ENCODE assay signal across 15 cellular contexts in the genomic region with DNA sequence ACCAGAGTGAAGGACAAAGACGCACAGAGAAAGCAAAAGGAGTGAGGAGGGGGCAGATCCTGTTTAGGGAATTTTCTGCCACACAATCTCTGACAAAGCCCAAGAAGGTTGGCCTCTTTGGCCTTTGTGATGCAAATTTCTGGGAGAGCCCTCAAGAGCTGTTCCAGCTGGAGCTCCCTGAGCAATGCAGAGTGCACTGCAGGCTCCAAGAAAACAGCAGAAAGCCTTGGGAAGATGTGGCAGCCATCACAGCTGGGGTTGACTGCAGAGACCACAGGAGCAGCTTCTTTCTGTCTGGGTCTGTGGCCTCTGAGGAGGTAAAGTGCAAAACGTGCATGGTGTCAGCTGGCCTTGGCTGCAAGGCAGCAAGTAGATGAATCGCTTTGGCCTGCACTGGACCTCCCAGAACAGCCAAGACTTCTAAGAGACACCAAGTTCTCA.
DNase-seq lines count a peak whose midpoint lies in the region; ATAC-seq and TF ChIP-seq lines count a peak whose summit lies in the region.
"Had no signal": no experiment of that assay in that cellular context is flagged by ENCODE, and none has a peak within 500 bp of the region (broad histone marks: within the 10 kb centered on the region; RNA-seq: fewer than 3 reads in every experiment).

No MANE protein-coding gene starts in this region.

- H3K27ac ChIP-seq in iPS DF 6.9 (ENCODE audit: low read length) = peak overlapping the region; percentile 58
- H3K27ac ChIP-seq in neutrophil = peak overlapping the region; percentile 55
- H3K27ac ChIP-seq: RWPE1 had no signal

- peaks cover 7 to 14% (median 10%) of the 10 kb centered on the region in 5 experiments for H3K9me3 Mint-ChIP-seq in brain
- H3K9me3 Mint-ChIP-seq: activated T-cell treated with anti-CD3 and anti-CD28 coated beads, Interleukin-2, amount 50 U/mL, for 4 hours; dendritic cell treated with granulocyte-macrophage colony-stimulating factor and Interleukin-4, amounts not matched to agents 40 ng/mL and 50 ng/mL, for 4 days; natural killer cell treated with Interleukin-12 subunit alpha and Interleukin-12 subunit beta and Interleukin-15 and Interleukin-18, amount 100 ng/mL, for 72 hours had no signal

- H3K36me3 ChIP-seq in H7 (replicated peaks; ENCODE audit: control insufficient read depth, insufficient read depth, low read length) = no peaks in the 10 kb centered on the region
- no peaks in the 10 kb centered on the region for H3K36me3 ChIP-seq in iPS DF 6.9 (ENCODE audit: control insufficient read depth, insufficient read depth, low read length)
- H3K36me3 ChIP-seq in neutrophil = no peaks in the 10 kb centered on the region

- TF ChIP-seq CTCF in brain (conservative IDR thresholded peaks at IDR 0.05) (no peak), neutrophil (IDR thresholded peaks at IDR 0.05) (no peak)

- DNase-seq in H7 (peak; percentile 50), iPS DF 6.9 (ENCODE audit: low read depth, low spot score) (peak; percentile 90), ureter (ENCODE audit: low spot score) (no peak), NCI-H526 treated with DMSO at 0.1 percent for 48 hours (lab: John Stamatoyannopoulos, UW) (no peak)
- DNase-seq: activated CD4-positive, alpha-beta T cell treated with anti-CD3 and anti-CD28 coated beads, Interleukin-2, amount 50 U/mL, for 1 hour; activated T-cell treated with anti-CD3 and anti-CD28 coated beads, Interleukin-2, amount 50 U/mL, for 4 hours; stimulated activated CD4-positive, alpha-beta T cell treated with anti-CD3 and anti-CD28 coated beads, Interleukin-12 subunit alpha, Interleukin-12 subunit beta, amount 100 ng/mL, for 4 hours had no signal

- H3K9me3 ChIP-seq in iPS DF 6.9 (ENCODE audit: control insufficient read depth, insufficient read depth, low read length) (no peaks in the 10 kb centered on the region), neutrophil (no peaks in the 10 kb centered on the region)

- peaks cover 27% of the 10 kb centered on the region for H3K4me1 Mint-ChIP-seq in brain

- H3K27me3 ChIP-seq in H7 (ENCODE audit: control insufficient read depth, insufficient read depth, low read length) = no peaks in the 10 kb centered on the region
- H3K27me3 ChIP-seq in iPS DF 6.9 (ENCODE audit: control insufficient read depth, insufficient read depth, low read length) = no peaks in the 10 kb centered on the region
- H3K27me3 ChIP-seq in neutrophil = no peaks in the 10 kb centered on the region

- H3K4me3 ChIP-seq in H7 (ENCODE audit: insufficient read depth, low read depth, low read length) = no peak overlapping the region
- H3K4me3 ChIP-seq in iPS DF 6.9 (ENCODE audit: low read length) = no peak overlapping the region
- H3K4me3 ChIP-seq in neutrophil (ENCODE audit: low read depth in 1 of 2, low read length in 1 of 2) = no peak overlapping the region
- H3K4me3 ChIP-seq: K562 had no signal

- H3K36me3 Mint-ChIP-seq in brain = peaks cover 11% of the 10 kb centered on the region

- H3K27me3 Mint-ChIP-seq in brain = peaks cover 5% of the 10 kb centered on the region
- H3K27me3 Mint-ChIP-seq: dendritic cell treated with granulocyte-macrophage colony-stimulating factor and Interleukin-4, amounts not matched to agents 40 ng/mL and 50 ng/mL, for 4 days; natural killer cell treated with Interleukin-12 subunit alpha and Interleukin-12 subunit beta and Interleukin-15 and Interleukin-18, amount 100 ng/mL, for 72 hours had no signal

- H3K4me1 ChIP-seq in iPS DF 6.9 (ENCODE audit: control insufficient read depth, insufficient read depth, low read length) (peaks cover 9% of the 10 kb centered on the region), neutrophil (ENCODE audit: control insufficient read depth in 1 of 2, insufficient read depth in 1 of 2, low read depth in 1 of 2, low read length in 1 of 2) (peaks cover 14 to 21% of the 10 kb centered on the region in 2 experiments)

- H3K4me3 Mint-ChIP-seq in brain = peak overlapping the region in 3 of 5 experiments; percentile 15 to 55 (median 43)
- H3K4me3 Mint-ChIP-seq: activated T-cell treated with anti-CD3 and anti-CD28 coated beads, Interleukin-2, amount 50 U/mL, for 4 hours; dendritic cell treated with granulocyte-macrophage colony-stimulating factor and Interleukin-4, amounts not matched to agents 40 ng/mL and 50 ng/mL, for 4 days; natural killer cell treated with Interleukin-12 subunit alpha and Interleukin-12 subunit beta and Interleukin-15 and Interleukin-18, amount 100 ng/mL, for 72 hours had no signal

- ATAC-seq in GM19351 (IDR thresholded peaks at IDR 0.05; ENCODE audit: unreplicated experiment) (no peak), HG02852 (IDR thresholded peaks at IDR 0.05; ENCODE audit: unreplicated experiment) (no peak)
- ATAC-seq: activated T-cell treated with anti-CD3 and anti-CD28 coated beads, Interleukin-2, amount 50 U/mL, for 4 hours; K562; natural killer cell treated with Interleukin-12 subunit alpha and Interleukin-12 subunit beta and Interleukin-15 and Interleukin-18, amount 100 ng/mL, for 72 hours had no signal

- peak overlapping the region; percentile 38 to 77 (median 46) for H3K27ac Mint-ChIP-seq in brain
- H3K27ac Mint-ChIP-seq: dendritic cell treated with granulocyte-macrophage colony-stimulating factor and Interleukin-4, amounts not matched to agents 40 ng/mL and 50 ng/mL, for 4 days; natural killer cell treated with Interleukin-12 subunit alpha and Interleukin-12 subunit beta and Interleukin-15 and Interleukin-18, amount 100 ng/mL, for 72 hours had no signal

- no CpG with 5 or more reads among the region's 3 CpGs for WGBS in iPS DF 6.9 (ENCODE audit: insufficient coverage, insufficient read length)

Comparison
In these comparisons a context has a peak if more than half of its experiments do, and no peak if none do; other contexts are left out.
1. DNase-seq: peak in H7 (single experiment) and iPS DF 6.9 (single experiment); none in ureter (single experiment) and NCI-H526 treated with DMSO at 0.1 percent for 48 hours (single experiment).